In the genomic region with DNA sequence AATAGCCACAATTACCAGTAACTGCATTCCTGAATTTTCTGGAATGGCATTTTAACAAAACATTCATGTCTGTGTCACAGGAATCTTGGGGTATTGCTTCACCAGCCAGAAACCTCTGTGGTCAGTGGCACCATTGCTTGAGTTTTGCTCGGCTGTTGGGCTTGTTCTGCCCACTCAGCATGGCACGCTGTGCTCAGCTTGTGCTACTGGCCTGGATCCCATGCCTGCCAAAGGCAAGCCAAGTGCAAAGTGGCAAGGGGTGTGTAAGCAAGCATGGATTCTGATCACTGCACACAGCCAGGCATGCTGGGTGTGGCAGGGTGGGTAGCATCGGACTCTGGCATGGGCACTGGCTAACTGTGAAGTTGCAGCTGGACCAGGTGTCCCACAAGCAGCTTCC, we compare ENCODE assay signal across 18 cellular contexts.
"Had no signal": no experiment of that assay in that cellular context is flagged by ENCODE, and none has a peak within 500 bp of the region (broad histone marks: within the 10 kb centered on the region; RNA-seq: fewer than 3 reads in every experiment).

No MANE protein-coding gene starts in this region.

- H3K36me3 ChIP-seq: gastroesophageal sphincter, lower lobe of right lung, pancreas, stomach, upper lobe of left lung had no signal

- H3K9me3 ChIP-seq: gastroesophageal sphincter, lower lobe of right lung, pancreas, stomach, upper lobe of left lung had no signal

- H3K4me1 Mint-ChIP-seq: activated B cell treated with CpG ODN at 0.5 μM for 24 hours; brain; central memory CD8-positive, alpha-beta T cell; naive thymus-derived CD8-positive, alpha-beta T cell had no signal

- H3K36me3 Mint-ChIP-seq: activated CD4-positive, alpha-beta memory T cell treated with anti-CD3 and anti-CD28 coated beads for 36 hours; activated naive CD4-positive, alpha-beta T cell treated with anti-CD3 and anti-CD28 coated beads, Interleukin-2, amount 50 U/mL, for 72 hours; brain; naive thymus-derived CD8-positive, alpha-beta T cell had no signal

- H3K27ac ChIP-seq: coronary artery, gastroesophageal sphincter, lower lobe of right lung, pancreas, stomach, upper lobe of left lung had no signal

- H3K4me1 ChIP-seq: gastroesophageal sphincter, lower lobe of right lung, stomach, upper lobe of left lung had no signal

- H3K27ac Mint-ChIP-seq: activated B cell treated with CpG ODN at 0.5 μM for 24 hours; activated CD4-positive, alpha-beta memory T cell treated with anti-CD3 and anti-CD28 coated beads for 36 hours; activated naive CD4-positive, alpha-beta T cell treated with anti-CD3 and anti-CD28 coated beads, Interleukin-2, amount 50 U/mL, for 72 hours; activated T-helper 1 cell treated with anti-CD3 and anti-CD28 coated beads, Interleukin-12 subunit alpha, Interleukin-12 subunit beta, Interleukin-2, Interleukin-4 antibody, amounts not matched to agents 30 ng/mL and 10 ng/mL and 1 ng/mL, durations not matched to agents 14 hours and 24 hours and 36 hours; brain; naive thymus-derived CD8-positive, alpha-beta T cell had no signal

- H3K4me3 Mint-ChIP-seq: activated B cell treated with CpG ODN at 0.5 μM for 24 hours; activated CD4-positive, alpha-beta memory T cell treated with anti-CD3 and anti-CD28 coated beads for 36 hours; activated T-helper 1 cell treated with anti-CD3 and anti-CD28 coated beads, Interleukin-12 subunit alpha, Interleukin-12 subunit beta, Interleukin-2, Interleukin-4 antibody, amounts not matched to agents 30 ng/mL and 10 ng/mL and 1 ng/mL, durations not matched to agents 14 hours and 24 hours and 36 hours; brain; central memory CD8-positive, alpha-beta T cell; naive thymus-derived CD8-positive, alpha-beta T cell had no signal

- H3K27me3 Mint-ChIP-seq: activated B cell treated with CpG ODN at 0.5 μM for 24 hours; activated CD4-positive, alpha-beta memory T cell treated with anti-CD3 and anti-CD28 coated beads for 36 hours; central memory CD8-positive, alpha-beta T cell; naive thymus-derived CD8-positive, alpha-beta T cell had no signal

- H3K4me3 ChIP-seq: coronary artery, gastroesophageal sphincter, lower lobe of right lung, pancreas, stomach, upper lobe of left lung had no signal

- H3K27me3 ChIP-seq: gastroesophageal sphincter, pancreas, stomach, upper lobe of left lung had no signal

- ATAC-seq: activated naive CD4-positive, alpha-beta T cell treated with anti-CD3 and anti-CD28 coated beads, Interleukin-2, amount 50 U/mL, for 72 hours; gastroesophageal sphincter; lower lobe of right lung; naive thymus-derived CD8-positive, alpha-beta T cell; pancreas had no signal

- DNase-seq: activated B cell treated with CpG ODN at 0.5 μM for 24 hours; activated CD4-positive, alpha-beta memory T cell treated with anti-CD3 and anti-CD28 coated beads for 36 hours; activated CD4-positive, alpha-beta T cell treated with anti-CD3 and anti-CD28 coated beads for 4 hours; activated gamma-delta T cell treated with Interleukin-2 at 50 U/mL for 16 hours; activated T-cell treated with anti-CD3 and anti-CD28 coated beads for 4 hours; amniotic stem cell; erythroblast; lower lobe of right lung; naive thymus-derived CD8-positive, alpha-beta T cell; stomach; upper lobe of left lung had no signal

- H3K9me3 Mint-ChIP-seq: activated B cell treated with CpG ODN at 0.5 μM for 24 hours; activated CD4-positive, alpha-beta memory T cell treated with anti-CD3 and anti-CD28 coated beads for 36 hours; activated naive CD4-positive, alpha-beta T cell treated with anti-CD3 and anti-CD28 coated beads, Interleukin-2, amount 50 U/mL, for 72 hours; activated T-helper 1 cell treated with anti-CD3 and anti-CD28 coated beads, Interleukin-12 subunit alpha, Interleukin-12 subunit beta, Interleukin-2, Interleukin-4 antibody, amounts not matched to agents 30 ng/mL and 10 ng/mL and 1 ng/mL, durations not matched to agents 14 hours and 24 hours and 36 hours; central memory CD8-positive, alpha-beta T cell; naive thymus-derived CD8-positive, alpha-beta T cell had no signal
